ENCODE assay signal across 15 cellular contexts in the genomic region with DNA sequence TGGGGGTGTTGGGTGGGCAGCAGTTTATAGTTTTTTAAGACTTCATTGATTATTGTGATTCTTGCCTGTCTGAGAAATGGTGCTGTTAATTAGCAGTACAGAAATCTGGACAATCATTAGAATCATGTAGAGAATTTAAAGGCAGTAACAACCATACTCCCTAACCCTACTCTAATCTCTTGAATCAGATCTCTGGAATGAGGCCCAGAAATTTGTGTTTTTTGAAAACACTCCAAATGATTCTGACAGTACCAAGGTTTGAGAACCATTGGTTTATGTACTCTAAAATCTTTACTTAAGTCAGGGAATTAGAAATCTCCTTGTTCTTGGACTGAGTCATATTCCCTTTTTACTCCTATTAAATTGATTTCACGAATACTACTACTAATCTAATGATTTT. TPM values are rescaled to one million over a fixed set of nuclear protein-coding genes. Genes with fewer than 3 reads are reported as not detected.
DNase-seq lines count a peak whose midpoint lies in the region; ATAC-seq, FAIRE-seq and TF ChIP-seq lines count a peak whose summit lies in the region.
"Had no signal": no experiment of that assay in that cellular context is flagged by ENCODE, and none has a peak within 500 bp of the region (broad histone marks: within the 10 kb centered on the region; RNA-seq: fewer than 3 reads in every experiment).

No MANE protein-coding gene starts in this region.

- no peak for DNase-seq in GM23338 (ENCODE audit: low spot score)
- peak; percentile 81 for DNase-seq in astrocyte (ENCODE audit: low read depth)
- no peak for DNase-seq in hepatocyte (ENCODE audit: low spot score)
- DNase-seq in Kasumi-1 (lab: John Stamatoyannopoulos, UW): no peak
- no peak for DNase-seq in stimulated activated CD4-positive, alpha-beta T cell treated with anti-CD3 and anti-CD28 coated beads, Interleukin-4, amount 100 ng/mL, for 1 hour
- no peak for DNase-seq in HK-2 (ENCODE audit: unreplicated experiment)
- DNase-seq: activated CD4-positive, alpha-beta T cell treated with anti-CD3 and anti-CD28 coated beads for 1 hour; activated gamma-delta T cell treated with Interleukin-2 at 50 U/mL for 16 hours; hippocampal formation; NCI-H510A treated with DMSO at 0.1 percent for 48 hours; retina; tibial artery had no signal

- 0 out of 2 replicates have a peak overlapping the region, but pooled peaks have one; percentile 12 for H3K4me2 ChIP-seq in GM23338
- H3K4me2 ChIP-seq in astrocyte (ENCODE audit: low read length): peak overlapping the region; percentile 35
- peak overlapping the region; percentile 56 for H3K4me2 ChIP-seq in hepatocyte

- H3K36me3 Mint-ChIP-seq in GM23338 (ENCODE audit: low read depth) (peaks cover 14% of the 10 kb centered on the region; the same call in 2 of the 3 replicates), astrocyte (ENCODE audit: low read depth, unreplicated experiment) (peaks cover 2% of the 10 kb centered on the region)

- H3K4me3 ChIP-seq in GM23338: no peak overlapping the region
- no peak overlapping the region for H3K4me3 ChIP-seq in astrocyte (ENCODE audit: insufficient read depth, low read depth, low read length)
- H3K4me3 ChIP-seq in hepatocyte: no peak overlapping the region
- H3K4me3 ChIP-seq: tibial artery had no signal

- ATAC-seq in GM23338 (no peak), GM21528 (IDR thresholded peaks at IDR 0.05; ENCODE audit: low FRiP score, unreplicated experiment) (no peak)

- peaks cover 22% of the 10 kb centered on the region for H3K4me1 Mint-ChIP-seq in GM23338
- peaks cover 23% of the 10 kb centered on the region for H3K4me1 Mint-ChIP-seq in astrocyte (ENCODE audit: low read depth, unreplicated experiment)

- no peak overlapping the region for H2AFZ ChIP-seq in GM23338
- no peak overlapping the region for H2AFZ ChIP-seq in astrocyte (ENCODE audit: low read depth, low read length)
- H2AFZ ChIP-seq in hepatocyte: no peak overlapping the region

- H3K27ac ChIP-seq in 22Rv1 (peak overlapping the region; percentile 30), GM23338 (ENCODE audit: low read depth) (peak overlapping the region; percentile 12; the same call in 1 of the 2 replicates), astrocyte (ENCODE audit: low read depth, low read length) (no peak overlapping the region), hepatocyte (no peak overlapping the region)
- H3K27ac ChIP-seq: tibial artery had no signal

- H3K27me3 Mint-ChIP-seq in GM23338 (ENCODE audit: insufficient read depth, low read depth, poor library complexity) (peaks cover 11% of the 10 kb centered on the region), astrocyte (ENCODE audit: low read depth, unreplicated experiment) (no peaks in the 10 kb centered on the region)
- H3K27me3 Mint-ChIP-seq: dendritic cell treated with granulocyte-macrophage colony-stimulating factor and Interleukin-4, amounts not matched to agents 40 ng/mL and 50 ng/mL, for 4 days had no signal

- H3K4me3 Mint-ChIP-seq in GM23338 (no peak overlapping the region), astrocyte (ENCODE audit: unreplicated experiment) (no peak overlapping the region)
- H3K4me3 Mint-ChIP-seq: dendritic cell treated with granulocyte-macrophage colony-stimulating factor and Interleukin-4, amounts not matched to agents 40 ng/mL and 50 ng/mL, for 4 days had no signal

- peak; percentile 64 for FAIRE-seq in astrocyte (lab: Jason Lieb, UNC)

- TF ChIP-seq CTCF in 22Rv1 (IDR thresholded peaks at IDR 0.05) (no peak), GM23338 (conservative IDR thresholded peaks at IDR 0.05; ENCODE audit: low read depth in 2 of 2) (no peak), astrocyte (IDR thresholded peaks at IDR 0.05; ENCODE audit: insufficient read depth, low read depth, low read length) (no peak), hepatocyte (IDR thresholded peaks at IDR 0.05; ENCODE audit: poor library complexity) (no peak)

- H3K27me3 ChIP-seq in GM23338 (ENCODE audit: insufficient read depth) (no peaks in the 10 kb centered on the region), astrocyte (ENCODE audit: insufficient read depth, low read length) (no peaks in the 10 kb centered on the region), hepatocyte (no peaks in the 10 kb centered on the region)
- H3K27me3 ChIP-seq: tibial artery had no signal

- no peaks in the 10 kb centered on the region for H3F3A ChIP-seq in GM23338 (replicated peaks; ENCODE audit: low read depth)

- H3K9ac ChIP-seq in astrocyte (ENCODE audit: low read length): no peak overlapping the region

- H3K9me2 ChIP-seq in GM23338 (ENCODE audit: insufficient read depth): no peaks in the 10 kb centered on the region
- H3K9me2 ChIP-seq in hepatocyte (replicated peaks; ENCODE audit: insufficient read depth): no peaks in the 10 kb centered on the region

- peaks cover 2% of the 10 kb centered on the region; the same call in 1 of the 3 replicates for H3K9me3 Mint-ChIP-seq in GM23338
- H3K9me3 Mint-ChIP-seq in astrocyte (ENCODE audit: unreplicated experiment): peaks cover 6% of the 10 kb centered on the region

- peaks cover 49% of the 10 kb centered on the region for H4K20me1 ChIP-seq in GM23338 (replicated peaks; ENCODE audit: insufficient read depth)
- H4K20me1 ChIP-seq in astrocyte (ENCODE audit: insufficient read depth, low read length): peaks cover 88% of the 10 kb centered on the region
- H4K20me1 ChIP-seq in hepatocyte (ENCODE audit: insufficient read depth, poor library complexity, severe bottlenecking): peaks cover 95% of the 10 kb centered on the region

- H3K79me2 ChIP-seq in GM23338 (replicated peaks; ENCODE audit: insufficient read depth): peaks cover 100% of the 10 kb centered on the region
- H3K79me2 ChIP-seq in astrocyte (ENCODE audit: insufficient read depth, low read length): peaks cover 92% of the 10 kb centered on the region
- peaks cover 100% of the 10 kb centered on the region for H3K79me2 ChIP-seq in hepatocyte

- peak overlapping the region; percentile 61; the same call in 1 of the 2 replicates for H3K27ac Mint-ChIP-seq in GM23338
- H3K27ac Mint-ChIP-seq in astrocyte (ENCODE audit: unreplicated experiment): no peak overlapping the region
- H3K27ac Mint-ChIP-seq: dendritic cell treated with granulocyte-macrophage colony-stimulating factor and Interleukin-4, amounts not matched to agents 40 ng/mL and 50 ng/mL, for 4 days had no signal

- H3K4me1 ChIP-seq in GM23338 (ENCODE audit: insufficient read depth): peaks cover 31% of the 10 kb centered on the region
- H3K4me1 ChIP-seq in astrocyte (ENCODE audit: insufficient read depth, low read length): peaks cover 13% of the 10 kb centered on the region
- H3K4me1 ChIP-seq in hepatocyte (ENCODE audit: insufficient read depth): peaks cover 4% of the 10 kb centered on the region
- H3K4me1 ChIP-seq: tibial artery had no signal

- H3K36me3 ChIP-seq in GM23338 (ENCODE audit: insufficient read depth) (no peaks in the 10 kb centered on the region), astrocyte (ENCODE audit: insufficient read depth, low read length) (no peaks in the 10 kb centered on the region), hepatocyte (replicated peaks; ENCODE audit: insufficient read depth, low read depth) (no peaks in the 10 kb centered on the region)
- H3K36me3 ChIP-seq: tibial artery had no signal

- H3K9me3 ChIP-seq in astrocyte (ENCODE audit: insufficient read depth, low read depth, low read length) (no peaks in the 10 kb centered on the region), hepatocyte (ENCODE audit: low read depth) (no peaks in the 10 kb centered on the region)
- H3K9me3 ChIP-seq: tibial artery had no signal

- WGBS in hepatocyte (ENCODE audit: low lambda C conversion rate, missing lambda C conversion rate): 83% methylated on average over 1 of the region's 1 CpG

TF ChIP-seq in GM23338, 12 proteins besides CTCF, POLR2A, EP300 and RAD21 (continues in another document):
- TF ChIP-seq CREB1 (CRISPR knock-in tag; IDR thresholded peaks at IDR 0.05; ENCODE audit: low read depth) (no peak), STAT1 (IDR thresholded peaks at IDR 0.05; ENCODE audit: unreplicated experiment) (no peak)

RNA-seq across cellular contexts. Expression of a gene that starts 24.0 kb away (rescaled TPM):
- total RNA-seq in GM23338 (2014; rRNA removed; shearing (Covaris generic)): 114 and 132 TPM in 2 replicates
- 48.7 and 56.3 TPM in 2 replicates for polyA plus RNA-seq in GM23338 (2016; fragmentation: Nextera tagmentation; extraction: Ambion mirVana)
- 49.7 and 57.8 TPM in 2 replicates for total RNA-seq in astrocyte
- 97.1 and 98.8 TPM in 2 replicates for total RNA-seq in hepatocyte
- 37.3 and 46.8 TPM in 2 replicates for polyA plus RNA-seq in hepatocyte

Comparison
In these comparisons a context has a peak if more than half of its experiments do, and no peak if none do; other contexts are left out.
1. H3K27ac ChIP-seq: peak in 22Rv1 (single experiment) and GM23338 (single experiment); none in astrocyte (single experiment) and hepatocyte (single experiment).
2. Peak in every context shown above with its lines, with median percentiles within 50 percentile points of each other: H3K4me2 ChIP-seq.